21 cellular contexts compared by ENCODE assay signal in the genomic region with DNA sequence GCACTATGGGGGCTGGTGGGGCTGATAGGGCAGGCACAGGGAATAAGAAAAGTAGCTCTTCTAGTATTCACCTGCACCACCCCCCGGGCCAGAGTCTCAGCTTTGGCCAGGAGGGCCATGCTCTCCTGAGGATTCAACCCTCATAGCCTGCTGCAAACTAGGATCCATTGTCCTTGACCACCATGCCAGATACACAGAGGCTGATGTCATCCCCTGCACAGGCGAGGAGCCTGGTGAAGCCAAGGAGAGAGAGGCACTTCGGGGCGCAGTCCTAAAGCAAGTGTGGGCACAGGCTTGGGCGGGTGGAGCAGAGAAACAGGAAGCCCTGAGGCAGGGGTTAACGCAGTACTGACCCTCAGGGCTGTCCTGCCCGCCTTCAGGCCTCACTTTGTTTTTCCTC. TPM values are rescaled to one million over a fixed set of nuclear protein-coding genes. Genes with fewer than 3 reads are reported as not detected.
DNase-seq lines count a peak whose midpoint lies in the region; ATAC-seq, FAIRE-seq and TF ChIP-seq lines count a peak whose summit lies in the region.
"Had no signal": no experiment of that assay in that cellular context is flagged by ENCODE, and none has a peak within 500 bp of the region (broad histone marks: within the 10 kb centered on the region; RNA-seq: fewer than 3 reads in every experiment).

No MANE protein-coding gene starts in this region.

- POLR2A ChIA-PET in GM12878 (lab: Charles Lee), result no interaction called here

- in situ Hi-C loops in GM12878 (cut with MboI), result no loop called here

- H3K9me3 ChIP-seq in GM12878 (replicated peaks; ENCODE audit: control insufficient read depth, insufficient read depth, low read length) (no peaks in the 10 kb centered on the region), muscle layer of colon (ENCODE audit: low read length) (no peaks in the 10 kb centered on the region), stomach (no peaks in the 10 kb centered on the region)

- no peak for TF ChIP-seq RAD21 in GM12878 (IDR thresholded peaks at IDR 0.05; ENCODE audit: insufficient read depth, low read depth, low read length)

- H3K36me3 ChIP-seq in GM12878 (ENCODE audit: control insufficient read depth in 2 of 2, insufficient read depth in 2 of 2, low read length in 1 of 2) (peaks cover 25 to 37% of the 10 kb centered on the region in 2 experiments), muscle layer of colon (ENCODE audit: insufficient read depth, low read length) (peaks cover 61% of the 10 kb centered on the region), stomach (peaks cover 53 to 100% (median 99%) of the 10 kb centered on the region in 4 donors)

- FAIRE-seq in GM12878 (lab: Jason Lieb, UNC), result no peak
- FAIRE-seq: endometrium, kidney, urothelium cell line had no signal

- H4K20me1 ChIP-seq in GM12878 (ENCODE audit: control insufficient read depth, insufficient read depth), result no peaks in the 10 kb centered on the region; the same call in 1 of the 2 replicates

- H3K27me3 ChIP-seq in GM12878 (replicated peaks in 1 of 2; ENCODE audit: control insufficient read depth in 2 of 2, insufficient read depth in 2 of 2, low read length in 1 of 2) (no peaks in the 10 kb centered on the region), muscle layer of colon (ENCODE audit: control insufficient read depth in 1 of 2, insufficient read depth in 2 of 2, low read length in 2 of 2) (no peaks in the 10 kb centered on the region), stomach (no peaks in the 10 kb centered on the region)

- no peak overlapping the region for H3K27ac ChIP-seq in GM12878 (ENCODE audit: control insufficient read depth, insufficient read depth)
- peak overlapping the region; percentile 94 for H3K27ac ChIP-seq in muscle layer of colon (ENCODE audit: low read depth, low read length)
- peak overlapping the region in 4 of 5 donors; percentile 71 to 82 (median 76) for H3K27ac ChIP-seq in stomach
- H3K27ac ChIP-seq: 22Rv1 had no signal

- SMC1A ChIA-PET in GM12878 (lab: Charles Lee; ENCODE audit: uncharacterized antibody, unreplicated experiment), result no interaction called here

- ATAC-seq in GM12878, result no peak
- no peak for ATAC-seq in GM21576 (IDR thresholded peaks at IDR 0.05; ENCODE audit: unreplicated experiment)
- no peak for ATAC-seq in HG02852 (IDR thresholded peaks at IDR 0.05; ENCODE audit: unreplicated experiment)
- no peak for ATAC-seq in GM21423 (IDR thresholded peaks at IDR 0.05; ENCODE audit: unreplicated experiment)
- ATAC-seq: SK-N-SH treated with all-trans-retinoic acid at 6 μM for 48 hours had no signal

- intact Hi-C loops in GM12878 (cut with micrococcal nuclease; ENCODE audit: unreplicated experiment) (no loop called here), stomach (cut with DNase I; ENCODE audit: low total_unique reads) (no loop called here)

- DNase-seq in DMS53 (lab: John Stamatoyannopoulos, UW), result peak; percentile 24
- no peak for DNase-seq in DMS53 treated with DMSO at 0.1 percent for 48 hours (lab: John Stamatoyannopoulos, UW; ENCODE audit: unreplicated experiment)
- DNase-seq in GM12878 (ENCODE audit: low read depth, low spot score), result no peak
- DNase-seq in stomach, result no peak
- DNase-seq: amniotic stem cell; Karpas-422; kidney; mesendoderm; NCI-H1048; stimulated activated naive CD4-positive, alpha-beta T cell treated with Interleukin-2 at 50 U/mL for 16 hours; T1000 had no signal

- TF ChIP-seq CTCF in GM12878 (IDR thresholded peaks at IDR 0.05 in 2 of 3, conservative IDR thresholded peaks at IDR 0.05 in 1 of 3; ENCODE audit: control insufficient read depth in 2 of 3, extremely low read depth in 1 of 3, insufficient read depth in 1 of 3, low read depth in 3 of 3, low read length in 3 of 3) (no peak), stomach (IDR thresholded peaks at IDR 0.05) (no peak)

- WGBS in GM12878 (ENCODE audit: insufficient coverage, insufficient replicate concordance, low lambda C conversion rate, missing lambda C conversion rate), result 97% methylated on average over 7 of the region's 7 CpGs
- 86 to 90% (median 90%) methylated on average over 6 to 7 of the region's 7 CpGs for WGBS in stomach, 5 donors

- CTCF ChIA-PET in GM12878 (lab: Yijun Ruan, JAX), result no interaction called here

- no peak overlapping the region for H3K9ac ChIP-seq in GM12878 (ENCODE audit: control insufficient read depth, insufficient read depth, low read length)
- H3K9ac ChIP-seq in muscle layer of colon (ENCODE audit: low read length), result peak overlapping the region; percentile 25

- no peaks in the 10 kb centered on the region for H3K79me2 ChIP-seq in GM12878 (ENCODE audit: control insufficient read depth, insufficient read depth, low read length)

- H3K4me2 ChIP-seq in GM12878 (ENCODE audit: control insufficient read depth, insufficient read depth), result no peak overlapping the region

- TF ChIP-seq EP300 in GM12878 (IDR thresholded peaks at IDR 0.05; ENCODE audit: borderline replicate concordance in 1 of 2, control insufficient read depth in 1 of 2, low read depth in 2 of 2, low read length in 2 of 2), result no peak
- TF ChIP-seq EP300 in stomach (IDR thresholded peaks at IDR 0.05), result no peak

- no peak overlapping the region for H2AFZ ChIP-seq in GM12878 (ENCODE audit: control insufficient read depth, low read depth, low read length)

- no peak overlapping the region for H3K4me3 ChIP-seq in GM12878
- peak overlapping the region in 1 of 2 donors; percentile 28 for H3K4me3 ChIP-seq in muscle layer of colon (ENCODE audit: low read depth in 1 of 2, low read length in 2 of 2)
- H3K4me3 ChIP-seq in stomach, result no peak overlapping the region

- TF ChIP-seq POLR2A in GM12878 (IDR thresholded peaks at IDR 0.05; ENCODE audit: low read depth, low read length), result peak; percentile 54; the same call in 1 of the 2 replicates
- TF ChIP-seq POLR2A in stomach (IDR thresholded peaks at IDR 0.05), result no peak

- H3K4me1 ChIP-seq in GM12878 (ENCODE audit: control insufficient read depth, insufficient read depth, low read length), result no peaks in the 10 kb centered on the region
- H3K4me1 ChIP-seq in muscle layer of colon (ENCODE audit: insufficient read depth, low read length), result peaks cover 86% of the 10 kb centered on the region
- peaks cover 11 to 72% (median 38%) of the 10 kb centered on the region in 4 donors for H3K4me1 ChIP-seq in stomach

- BruUV-seq in GM12878 (replicated peaks; lab: Mats Ljungman, UMichigan), result no TSS peak

- RAD21 ChIA-PET in GM12878 (lab: Charles Lee; ENCODE audit: unreplicated experiment), result no interaction called here

TF ChIP-seq in GM12878, 131 proteins besides CTCF, POLR2A, EP300 and RAD21 (continues in another document):
- no peak for TF ChIP-seq SMARCA5 (IDR thresholded peaks at IDR 0.05)
- no peak for TF ChIP-seq MTA2 (IDR thresholded peaks at IDR 0.05; ENCODE audit: low read depth)
- TF ChIP-seq RAD51 (IDR thresholded peaks at IDR 0.05), result no peak
- TF ChIP-seq, protein P1, sequence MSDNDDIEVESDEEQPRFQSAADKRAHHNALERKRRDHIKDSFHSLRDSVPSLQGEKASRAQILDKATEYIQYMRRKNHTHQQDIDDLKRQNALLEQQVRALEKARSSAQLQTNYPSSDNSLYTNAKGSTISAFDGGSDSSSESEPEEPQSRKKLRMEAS (IDR thresholded peaks at IDR 0.05; ENCODE audit: low read depth, low read length), result no peak
- TF ChIP-seq HDAC2 (IDR thresholded peaks at IDR 0.05), result no peak
- TF ChIP-seq CHD1 (IDR thresholded peaks at IDR 0.05; ENCODE audit: low read depth, low read length), result no peak
- no peak for TF ChIP-seq NBN (IDR thresholded peaks at IDR 0.05)
- TF ChIP-seq CEBPB (IDR thresholded peaks at IDR 0.05; ENCODE audit: borderline replicate concordance in 1 of 2, low read depth in 2 of 2, low read length in 2 of 2), result no peak
- no peak for TF ChIP-seq SPI1 (IDR thresholded peaks at IDR 0.05; ENCODE audit: borderline replicate concordance, insufficient read depth, low read depth, low read length)

RNA-seq across cellular contexts. Expression of gene TMEM53, which starts 29.5 kb away (rescaled TPM):
- 6.8 and 6.9 TPM in 2 replicates for total RNA-seq in GM12878 (2013; cell fraction: nucleolus; rRNA removed)
- total RNA-seq in GM12878 (2014; rRNA removed) (11.7 and 16.7 TPM in 2 replicates), GM12878 (2014; rRNA removed; fragmentation: Illumina TruSeq; extraction: Trizol) (6.9 and 7.1 TPM in 2 replicates), GM12878 (2021) (13.2 and 13.8 TPM in 2 replicates), stomach (10 to 100 TPM in 1 of 5 donors, 1 to 10 TPM in 4; 2.4 to 22.8 (median 4.9) TPM)
- polyA plus RNA-seq in GM12878 (2011; ENCODE audit: low read depth), result 4.5 TPM
- polyA plus RNA-seq in GM12878 (2011; rRNA removed) (3.8 and 6.6 TPM in 2 replicates), GM12878 (2014; fragmentation: Illumina TruSeq; extraction: Trizol) (4.6 and 8.4 TPM in 2 replicates), GM12878 (2014; fragmentation: Nextera tagmentation; extraction: Ambion mirVana) (1 to 10 TPM; 3.1 to 6.2 TPM), GM12878 (2014; rRNA removed) (17.4 and 18.4 TPM in 2 replicates), GM12878 (2016; fragmentation: Nextera tagmentation; extraction: Ambion mirVana) (10 to 100 TPM; 22.5 to 23.9 TPM), stomach (1 to 10 TPM; 6.9 to 9.4 (median 7.3) TPM)
- polyA plus RNA-seq in GM12878 (2011; cell fraction: cytosol; rRNA removed), result 15.3 and 18.0 TPM in 2 replicates
- 10.2 and 12.0 TPM in 2 replicates for polyA plus RNA-seq in GM12878 (2011; cell fraction: nucleus; rRNA removed)
- polyA plus RNA-seq in GM12878 (2012), result 10.5 and 12.2 TPM in 2 replicates
- polyA minus RNA-seq in GM12878 (2011; rRNA and poly(A)+ RNA removed), result 5.7 and 11.4 TPM in 2 replicates
- 5.7 and 6.1 TPM in 2 replicates for polyA minus RNA-seq in GM12878 (2011; cell fraction: cytosol; rRNA and poly(A)+ RNA removed)
- polyA minus RNA-seq in GM12878 (2011; cell fraction: nucleus; rRNA and poly(A)+ RNA removed), result 2.7 and 3.1 TPM in 2 replicates

RNA-seq across cellular contexts. Expression of gene ARMH1, which starts 29.7 kb away (rescaled TPM):
- total RNA-seq in GM12878 (2013; cell fraction: nucleolus; rRNA removed), result 3.4 and 5.6 TPM in 2 replicates
- total RNA-seq in GM12878 (2014; rRNA removed), result 17.1 and 26.5 TPM in 2 replicates
- 8.5 and 10.3 TPM in 2 replicates for total RNA-seq in GM12878 (2014; rRNA removed; fragmentation: Illumina TruSeq; extraction: Trizol)
- 15.9 and 18.1 TPM in 2 replicates for total RNA-seq in GM12878 (2021)
- polyA plus RNA-seq in GM12878 (2011; ENCODE audit: low read depth), result 0.87 TPM
- polyA plus RNA-seq in GM12878 (2011; rRNA removed), result 1.7 and 2.6 TPM in 2 replicates
- 2.3 and 4.7 TPM in 2 replicates for polyA plus RNA-seq in GM12878 (2011; cell fraction: cytosol; rRNA removed)
- polyA plus RNA-seq in GM12878 (2011; cell fraction: nucleus; rRNA removed), result 36.5 and 40.7 TPM in 2 replicates
- 7.7 and 10.3 TPM in 2 replicates for polyA plus RNA-seq in GM12878 (2012)
- polyA plus RNA-seq in GM12878 (2014; fragmentation: Illumina TruSeq; extraction: Trizol), result 3.8 and 8.3 TPM in 2 replicates
- 1 to 10 TPM in 1 of 2 experiments, under 1 TPM in 1; 0.93 to 1.8 TPM for polyA plus RNA-seq in GM12878 (2014; fragmentation: Nextera tagmentation; extraction: Ambion mirVana)
- polyA plus RNA-seq in GM12878 (2014; rRNA removed), result 43.9 and 45.9 TPM in 2 replicates
- polyA plus RNA-seq in GM12878 (2016; fragmentation: Nextera tagmentation; extraction: Ambion mirVana), result 1 to 10 TPM; 5.6 to 8.1 TPM
- polyA minus RNA-seq in GM12878 (2011; rRNA and poly(A)+ RNA removed), result 0.80 and 1.3 TPM in 2 replicates
- polyA minus RNA-seq in GM12878 (2011; cell fraction: cytosol; rRNA and poly(A)+ RNA removed), result not detected in 2 replicates
- polyA minus RNA-seq in GM12878 (2011; cell fraction: nucleus; rRNA and poly(A)+ RNA removed), result 0.48 and 1.9 TPM in 2 replicates
- total RNA-seq in stomach, result 1 to 10 TPM in 2 of 5 donors, not detected in 3; 3.3 to 3.7 TPM
- polyA plus RNA-seq in stomach, result 1 to 10 TPM; 4.4 to 8.6 (median 5.7) TPM
- total RNA-seq: HT1080, RPMI7951 had no signal
